8 cellular contexts compared by ENCODE assay signal in genomic region chr6:145813285-145814034, GRCh38. TPM values are rescaled to one million over a fixed set of nuclear protein-coding genes. Genes with fewer than 3 reads are reported as not detected.
DNase-seq lines count a peak whose midpoint lies in the region; ATAC-seq and TF ChIP-seq lines count a peak whose summit lies in the region.

No MANE protein-coding gene starts in this region.

- CTCF ChIA-PET in AG04450 (lab: Charles Lee) = interaction anchor here (1.5 kb wide), 1 partner anchor 74 kb away, joined by 3 read pairs; no protein-coding TSS in a partner anchor

- H3K27me3 ChIP-seq in AG04450 (ENCODE audit: control insufficient read depth, insufficient read depth, low read length) (no peaks in the 10 kb centered on the region), brain microvascular endothelial cell (replicated peaks) (no peaks in the 10 kb centered on the region), left lung (no peaks in the 10 kb centered on the region), thoracic aorta (replicated peaks; ENCODE audit: insufficient read depth) (no peaks in the 10 kb centered on the region)

- no peak for TF ChIP-seq CTCF in AG04450 (IDR thresholded peaks at IDR 0.05; ENCODE audit: low read depth, low read length)
- TF ChIP-seq CTCF in brain microvascular endothelial cell (IDR thresholded peaks at IDR 0.05; ENCODE audit: low read depth, low read length, missing control alignments) = no peak
- TF ChIP-seq CTCF in left lung (IDR thresholded peaks at IDR 0.05) = no peak
- TF ChIP-seq CTCF in thoracic aorta (IDR thresholded peaks at IDR 0.05) = no peak

- H3K4me1 ChIP-seq in left lung = peaks cover 27 to 58% of the 10 kb centered on the region in 2 donors
- H3K4me1 ChIP-seq in thoracic aorta (ENCODE audit: control insufficient read depth in 1 of 2, low read depth in 2 of 2) = peaks cover 38 to 53% of the 10 kb centered on the region in 2 donors

- intact Hi-C loops in left lung (cut with DNase I) = loop anchor here in 1 of 2 donors (10.0 kb wide), 1 partner anchor 79 kb away; the partner anchor contains the start of gene EPM2A

- no peak for DNase-seq in AG04450 (ENCODE audit: low read depth, low spot score)
- DNase-seq in NCI-H460 (ENCODE audit: extremely low read depth, low read depth) = peak; percentile 48
- DNase-seq in brain microvascular endothelial cell = peak; percentile 27
- no peak for DNase-seq in left lung
- no peak for DNase-seq in thoracic aorta (ENCODE audit: low spot score)
- DNase-seq in SK-N-DZ (ENCODE audit: low spot score) = no peak
- no peak for DNase-seq in NCI-H1048 (lab: John Stamatoyannopoulos, UW)

- H3K4me3 ChIP-seq in AG04450 (ENCODE audit: low read depth, low read length) (peak overlapping the region; percentile 79), brain microvascular endothelial cell (ENCODE audit: low read depth, low read length) (peak overlapping the region; percentile 71), left lung (peak overlapping the region; percentile 64 to 65), thoracic aorta (peak overlapping the region; percentile 87)

- ATAC-seq in GM18498 (IDR thresholded peaks at IDR 0.05; ENCODE audit: unreplicated experiment) = peak; percentile 0
- no peak for ATAC-seq in left lung
- no peak for ATAC-seq in thoracic aorta (ENCODE audit: insufficient number of reproducible peaks, low FRiP score, low read depth)

- peak overlapping the region; percentile 68 for H3K27ac ChIP-seq in AG04450 (ENCODE audit: low read depth, low read length)
- peak overlapping the region; percentile 84 for H3K27ac ChIP-seq in brain microvascular endothelial cell
- peak overlapping the region; percentile 96 to 97 for H3K27ac ChIP-seq in left lung
- peak overlapping the region; percentile 83 to 94 for H3K27ac ChIP-seq in thoracic aorta

- in situ Hi-C loops in brain microvascular endothelial cell (cut with HindIII; ENCODE audit: low pct_ligation_motif_present, low sequenced_read_pairs) = no loop called here

- H3K36me3 ChIP-seq in brain microvascular endothelial cell (replicated peaks) = no peaks in the 10 kb centered on the region
- no peaks in the 10 kb centered on the region for H3K36me3 ChIP-seq in left lung
- no peaks in the 10 kb centered on the region for H3K36me3 ChIP-seq in thoracic aorta

- H3K9me3 ChIP-seq in AG04450 (ENCODE audit: control insufficient read depth, insufficient read depth, low read length) = no peaks in the 10 kb centered on the region
- no peaks in the 10 kb centered on the region for H3K9me3 ChIP-seq in left lung
- H3K9me3 ChIP-seq in thoracic aorta = no peaks in the 10 kb centered on the region

- POLR2A ChIA-PET in AG04450 (lab: Yijun Ruan, JAX) = interaction anchor here (2.3 kb wide), 1 partner anchor 78 kb away, joined by 8 read pairs; the partner anchor contains the start of gene EPM2A

RNA-seq across cellular contexts. Expression of gene FBXO30, which starts 1.1 kb away (rescaled TPM):
- polyA plus RNA-seq in AG04450 (2011; rRNA removed) = 8.8 and 11.8 TPM in 2 replicates
- 11.6 and 21.6 TPM in 2 replicates for polyA minus RNA-seq in AG04450 (2011; rRNA and poly(A)+ RNA removed)
- total RNA-seq in NCI-H460 (2014; rRNA removed; shearing (Covaris generic)) = 10.4 and 13.7 TPM in 2 replicates
- 7.8 and 12.0 TPM in 2 replicates for polyA plus RNA-seq in NCI-H460 (2014; cell fraction: nucleus; rRNA removed)
- total RNA-seq in left lung (10 to 100 TPM in 1 of 2 donors, 1 to 10 TPM in 1; 7.7 to 11.3 TPM), thoracic aorta (10 to 100 TPM in 1 of 2 donors, 1 to 10 TPM in 1; 8.0 to 20.5 TPM)
- 8.2 and 9.3 TPM in 2 replicates for polyA plus RNA-seq in SK-N-DZ (2014; cell fraction: cytosol; rRNA removed)
- polyA plus RNA-seq in SK-N-DZ (2014; cell fraction: nucleus; rRNA removed) = 8.1 and 8.7 TPM in 2 replicates

Comparison
In these comparisons a context has a peak if more than half of its experiments do, and no peak if none do; other contexts are left out.
1. DNase-seq: peak in NCI-H460 (single experiment) and brain microvascular endothelial cell (single experiment); none in AG04450 (single experiment), left lung (0 of 2), thoracic aorta (single experiment), SK-N-DZ (single experiment) and NCI-H1048 (single experiment).
2. Peak in every context shown above with its lines, with median percentiles within 50 percentile points of each other: H3K27ac ChIP-seq and H3K4me3 ChIP-seq.